8 cellular contexts compared by ENCODE assay signal in the genomic region with DNA sequence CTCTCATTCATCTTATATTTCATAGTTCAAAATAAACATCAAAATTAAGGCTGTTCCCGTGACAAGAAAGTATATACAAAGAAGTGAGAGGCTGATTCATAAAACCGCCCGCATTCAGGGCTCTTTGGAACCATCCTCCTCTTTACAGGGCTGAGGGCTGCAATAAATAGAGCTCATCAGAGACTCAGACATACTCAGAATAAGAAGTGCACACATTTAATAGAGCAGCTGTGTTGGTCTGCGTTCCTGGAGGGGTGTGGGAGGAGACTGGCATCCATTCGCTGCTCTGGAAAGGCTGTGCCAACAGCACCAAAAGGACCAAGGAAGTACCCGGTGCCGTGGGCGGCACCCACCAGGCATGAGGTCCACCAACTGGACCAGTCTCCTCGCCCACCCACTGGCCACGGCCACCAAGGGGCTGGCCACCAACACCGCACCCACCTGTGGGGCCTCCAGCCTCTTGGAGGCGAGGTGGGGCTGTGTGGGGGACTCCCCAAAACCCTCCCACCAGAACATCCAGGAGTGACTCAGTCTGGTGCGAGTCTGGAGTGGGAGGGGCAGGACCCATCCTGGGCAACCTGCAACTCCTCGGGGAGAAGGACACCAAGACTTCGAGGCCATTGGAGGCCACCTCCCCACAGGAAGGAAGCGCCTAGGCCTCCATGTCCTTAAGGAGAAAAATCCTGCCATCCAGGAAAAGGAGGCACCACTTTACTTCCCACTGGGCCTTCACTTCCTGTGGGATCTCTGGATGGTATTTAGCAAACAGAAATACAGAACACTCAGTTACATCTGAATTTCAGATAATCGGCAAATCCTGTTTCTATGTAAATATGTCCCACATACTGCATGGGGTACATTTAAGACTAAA. TPM values are rescaled to one million over a fixed set of nuclear protein-coding genes. Genes with fewer than 3 reads are reported as not detected.
DNase-seq lines count a peak whose midpoint lies in the region; ATAC-seq and TF ChIP-seq lines count a peak whose summit lies in the region.

No MANE protein-coding gene starts in this region.

- ATAC-seq in GM19035 (IDR thresholded peaks at IDR 0.05; ENCODE audit: unreplicated experiment) (peak; percentile 38), HG03108 (IDR thresholded peaks at IDR 0.05; ENCODE audit: unreplicated experiment) (peak; percentile 21)

- H3K4me1 Mint-ChIP-seq in mesothelial cell of epicardium (peaks cover 19% of the 10 kb centered on the region), chondrocyte (ENCODE audit: low read depth) (peaks cover 21% of the 10 kb centered on the region)

- H3K36me3 Mint-ChIP-seq in mesothelial cell of epicardium = no peaks in the 10 kb centered on the region
- peaks cover 2% of the 10 kb centered on the region for H3K36me3 Mint-ChIP-seq in chondrocyte (ENCODE audit: low read depth)

- H3K27me3 Mint-ChIP-seq in mesothelial cell of epicardium (ENCODE audit: low read depth) = no peaks in the 10 kb centered on the region
- no peaks in the 10 kb centered on the region for H3K27me3 Mint-ChIP-seq in chondrocyte (ENCODE audit: low read depth)

- H3K9me3 Mint-ChIP-seq in mesothelial cell of epicardium (no peaks in the 10 kb centered on the region), chondrocyte (ENCODE audit: low read depth) (no peaks in the 10 kb centered on the region)

- no peak overlapping the region for H3K4me3 Mint-ChIP-seq in mesothelial cell of epicardium
- H3K4me3 Mint-ChIP-seq in chondrocyte (ENCODE audit: unreplicated experiment) = no peak overlapping the region

- DNase-seq in activated CD8-positive, alpha-beta memory T cell treated with anti-CD3 and anti-CD28 coated beads for 4 hours (ENCODE audit: low read depth in 2 of 2) = peak; percentile 25 to 42
- DNase-seq in mesothelial cell of epicardium (ENCODE audit: low spot score in 2 of 2, unreplicated experiment in 2 of 2) (no peak), NCI-H510A treated with DMSO at 0.1 percent for 48 hours (lab: John Stamatoyannopoulos, UW) (no peak), chondrocyte (ENCODE audit: low spot score) (no peak), NCI-H1105 (lab: John Stamatoyannopoulos, UW) (no peak), NCI-H1436 treated with DMSO at 0.1 percent for 48 hours (lab: John Stamatoyannopoulos, UW) (no peak)

- TF ChIP-seq CTCF in mesothelial cell of epicardium (IDR thresholded peaks at IDR 0.05; ENCODE audit: unreplicated experiment) (no peak), chondrocyte (IDR thresholded peaks at IDR 0.05) (no peak)

- H3K27ac Mint-ChIP-seq in mesothelial cell of epicardium (peak overlapping the region; percentile 36), chondrocyte (ENCODE audit: unreplicated experiment) (no peak overlapping the region)

RNA-seq across cellular contexts. Expression of gene VCPKMT, which starts 32.7 kb away (rescaled TPM):
- 12.9 to 15.6 TPM (median 14.0 TPM) in 3 replicates for total RNA-seq in mesothelial cell of epicardium
- 9.3 to 10.4 TPM (median 9.7 TPM) in 3 replicates for total RNA-seq in chondrocyte

Comparison
In these comparisons a context has a peak if more than half of its experiments do, and no peak if none do; other contexts are left out.
1. DNase-seq: peak in activated CD8-positive, alpha-beta memory T cell treated with anti-CD3 and anti-CD28 coated beads for 4 hours (2 of 2); none in mesothelial cell of epicardium (0 of 2), NCI-H510A treated with DMSO at 0.1 percent for 48 hours (single experiment), chondrocyte (single experiment), NCI-H1105 (single experiment) and NCI-H1436 treated with DMSO at 0.1 percent for 48 hours (single experiment).